8 cellular contexts compared by ENCODE assay signal in the genomic region with DNA sequence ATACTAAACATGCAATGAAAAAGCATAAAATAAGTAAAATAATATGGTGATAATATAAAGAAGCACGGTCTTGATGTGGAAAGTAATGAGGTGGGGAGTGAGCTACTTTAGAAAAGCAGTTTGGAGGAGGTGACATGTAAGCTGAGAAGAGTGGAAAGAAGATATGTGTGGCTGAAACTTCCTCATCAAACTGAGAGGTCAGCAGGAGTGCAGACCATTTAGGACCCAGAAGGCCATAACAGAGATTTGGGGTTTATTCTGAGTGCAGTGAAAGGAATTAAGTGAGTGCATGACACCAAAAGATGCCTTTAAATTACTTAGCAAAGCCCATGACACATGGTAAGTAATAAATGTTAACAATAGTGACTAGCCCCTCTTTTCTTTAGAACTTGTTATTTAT. TPM values are rescaled to one million over a fixed set of nuclear protein-coding genes. Genes with fewer than 3 reads are reported as not detected.
DNase-seq lines count a peak whose midpoint lies in the region; ATAC-seq and TF ChIP-seq lines count a peak whose summit lies in the region.

No MANE protein-coding gene starts in this region.

- H4K20me1 ChIP-seq in BLaER1 treated with 17β-estradiol and CSF1 and Interleukin-3, amounts not matched to agents 10 nM and 100 nM, result peaks cover 0 to 22% (median 3%) of the 10 kb centered on the region in 11 experiments; a peak in 4 of 22 replicates
- peaks cover 16% of the 10 kb centered on the region for H4K20me1 ChIP-seq in smooth muscle cell (ENCODE audit: low read depth)

- peaks cover 0 to 4% (median 0%) of the 10 kb centered on the region in 11 experiments; a peak in 1 of 22 replicates for H3K9me3 ChIP-seq in BLaER1 treated with 17β-estradiol and CSF1 and Interleukin-3, amounts not matched to agents 10 nM and 100 nM (replicated peaks in 1 of 11)
- H3K9me3 ChIP-seq in HUES48 (ENCODE audit: control insufficient read depth, insufficient read depth, low read length) (no peaks in the 10 kb centered on the region), smooth muscle cell (replicated peaks; ENCODE audit: low read depth) (no peaks in the 10 kb centered on the region)

- TF ChIP-seq POLR2A in erythroblast (IDR thresholded peaks at IDR 0.05; ENCODE audit: low read length), result no peak

- no peaks in the 10 kb centered on the region for H3K79me2 ChIP-seq in smooth muscle cell (ENCODE audit: low read depth)

- peak; percentile 48 for ATAC-seq in GM19463 (IDR thresholded peaks at IDR 0.05; ENCODE audit: unreplicated experiment)

- H3K27ac ChIP-seq in BLaER1 treated with 17β-estradiol and CSF1 and Interleukin-3, amounts not matched to agents 10 nM and 100 nM, result peak overlapping the region in 2 of 11 experiments; percentile 80 to 83; a peak in 6 of 22 replicates
- H3K27ac ChIP-seq in HUES48 (ENCODE audit: low read depth, low read length) (no peak overlapping the region), dorsolateral prefrontal cortex (no peak overlapping the region), smooth muscle cell (ENCODE audit: low read depth) (no peak overlapping the region)

- H3K9ac ChIP-seq in BLaER1 treated with 17β-estradiol and CSF1 and Interleukin-3, amounts not matched to agents 10 nM and 100 nM, result peak overlapping the region in 8 of 11 experiments; percentile 79 to 87 (median 83); a peak in 12 of 22 replicates
- H3K9ac ChIP-seq in HUES48 (ENCODE audit: low read depth, low read length) (no peak overlapping the region), smooth muscle cell (ENCODE audit: low read depth) (no peak overlapping the region)

- H3K4me3 ChIP-seq in BLaER1 treated with 17β-estradiol and CSF1 and Interleukin-3, amounts not matched to agents 10 nM and 100 nM, result peak overlapping the region; percentile 66 to 92 (median 88)
- H3K4me3 ChIP-seq in HUES48 (ENCODE audit: low read depth, low read length) (peak overlapping the region; percentile 88), dorsolateral prefrontal cortex (peak overlapping the region in 52 of 59 donors; percentile 61 to 99 (median 88)), smooth muscle cell (peak overlapping the region; percentile 79)

- intact Hi-C loops in dorsolateral prefrontal cortex (cut with DNase I) (no loop called here), posterior vena cava (cut with DNase I) (no loop called here)

- DNase-seq in dorsolateral prefrontal cortex, result no peak
- DNase-seq in smooth muscle cell (lab: John Stamatoyannopoulos, UW; ENCODE audit: unreplicated experiment), result no peak
- DNase-seq in posterior vena cava (ENCODE audit: low spot score), result no peak
- no peak for DNase-seq in erythroblast (lab: John Stamatoyannopoulos, UW)
- DNase-seq in DMS114 treated with DMSO at 0.1 percent for 48 hours (lab: John Stamatoyannopoulos, UW; ENCODE audit: unreplicated experiment), result no peak

- peaks cover 24 to 39% (median 29%) of the 10 kb centered on the region in 10 experiments for H3K4me1 ChIP-seq in BLaER1 treated with 17β-estradiol and CSF1 and Interleukin-3, amounts not matched to agents 10 nM and 100 nM
- H3K4me1 ChIP-seq in HUES48 (ENCODE audit: control insufficient read depth, insufficient read depth, low read length) (peaks cover 10% of the 10 kb centered on the region), smooth muscle cell (ENCODE audit: low read depth) (peaks cover 7% of the 10 kb centered on the region)

- no peaks in the 10 kb centered on the region for H3K27me3 ChIP-seq in BLaER1 treated with 17β-estradiol and CSF1 and Interleukin-3, amounts not matched to agents 10 nM and 100 nM
- H3K27me3 ChIP-seq in HUES48 (ENCODE audit: control insufficient read depth, insufficient read depth, low read length) (no peaks in the 10 kb centered on the region), dorsolateral prefrontal cortex (no peaks in the 10 kb centered on the region), smooth muscle cell (ENCODE audit: low read depth) (no peaks in the 10 kb centered on the region)

- no peak for TF ChIP-seq CTCF in dorsolateral prefrontal cortex (IDR thresholded peaks at IDR 0.05 in 54 of 56, conservative IDR thresholded peaks at IDR 0.05 in 2 of 56; ENCODE audit: low read depth in 1 of 56, partially characterized antibody in 56 of 56)
- TF ChIP-seq CTCF in smooth muscle cell (IDR thresholded peaks at IDR 0.05; ENCODE audit: borderline replicate concordance, insufficient read depth, poor library complexity, severe bottlenecking), result no peak

- H3K36me3 ChIP-seq in BLaER1 treated with 17β-estradiol and CSF1 and Interleukin-3, amounts not matched to agents 10 nM and 100 nM, result peaks cover 0 to 5% (median 2%) of the 10 kb centered on the region in 11 experiments; a peak in 10 of 22 replicates
- H3K36me3 ChIP-seq in HUES48 (ENCODE audit: control insufficient read depth, insufficient read depth, low read length), result no peaks in the 10 kb centered on the region
- no peaks in the 10 kb centered on the region for H3K36me3 ChIP-seq in smooth muscle cell (ENCODE audit: low read depth)

- 86% methylated on average over 1 of the region's 1 CpG for WGBS in smooth muscle cell (ENCODE audit: low lambda C conversion rate)

- H2AFZ ChIP-seq in smooth muscle cell (ENCODE audit: low read depth), result peak overlapping the region; percentile 97

- H3F3A ChIP-seq in smooth muscle cell (ENCODE audit: low read depth), result no peaks in the 10 kb centered on the region

- H3K4me2 ChIP-seq in BLaER1 treated with 17β-estradiol and CSF1 and Interleukin-3, amounts not matched to agents 10 nM and 100 nM, result peak overlapping the region; percentile 81 to 100 (median 92)
- peak overlapping the region; percentile 96 for H3K4me2 ChIP-seq in smooth muscle cell

RNA-seq across cellular contexts. Expression of a gene that starts 24.4 kb away (rescaled TPM):
- total RNA-seq in dorsolateral prefrontal cortex (1 to 10 TPM; 1.0 to 8.6 (median 4.3) TPM), smooth muscle cell (12.3 and 13.3 TPM in 2 replicates), posterior vena cava (1 to 10 TPM; 2.8 to 3.4 TPM)
- 4.0 and 4.4 TPM in 2 replicates for polyA plus RNA-seq in smooth muscle cell

Comparison
In these comparisons a context has a peak if more than half of its experiments do, and no peak if none do; other contexts are left out.
1. H3K9ac ChIP-seq: peak in BLaER1 treated with 17β-estradiol and CSF1 and Interleukin-3, amounts not matched to agents 10 nM and 100 nM (8 of 11); none in HUES48 (single experiment) and smooth muscle cell (single experiment).
2. Peak in every context shown above with its lines, with median percentiles within 50 percentile points of each other: H3K4me3 ChIP-seq.